Comparison of ENCODE assay signal across 8 cellular contexts in genomic region chrX:41010188-41010846, GRCh38.
DNase-seq lines count a peak whose midpoint lies in the region; ATAC-seq, FAIRE-seq and TF ChIP-seq lines count a peak whose summit lies in the region.

No MANE protein-coding gene starts in this region.

- no peaks in the 10 kb centered on the region for H3K27me3 ChIP-seq in H1 (replicated peaks in 1 of 4; ENCODE audit: control insufficient read depth in 3 of 4, extremely low read depth in 1 of 4, insufficient read depth in 3 of 4, low read length in 3 of 4)

- H3K23me2 ChIP-seq in H1 (ENCODE audit: low read depth, low read length): no peaks in the 10 kb centered on the region

- H2AK5ac ChIP-seq in H1 (ENCODE audit: low read depth, low read length): no peak overlapping the region

- H3K4me3 ChIP-seq in GM12875 (ENCODE audit: low read depth, low read length) (peak overlapping the region; percentile 19), H1 (ENCODE audit: extremely low read depth in 1 of 4, insufficient read depth in 2 of 4, low read depth in 3 of 4, low read length in 4 of 4) (no peak overlapping the region), mesodermal cell (ENCODE audit: extremely low read depth, insufficient read depth, low read length, poor library complexity, severe bottlenecking) (no peak overlapping the region)

- H3K9me3 ChIP-seq in H1 (ENCODE audit: insufficient read depth in 2 of 2, low read depth in 1 of 2, low read length in 1 of 2): no peaks in the 10 kb centered on the region
- no peaks in the 10 kb centered on the region for H3K9me3 ChIP-seq in mesodermal cell (ENCODE audit: control insufficient read depth, low read length)

- no peak overlapping the region for H3K9ac ChIP-seq in H1 (replicated peaks in 1 of 4; ENCODE audit: extremely low read depth in 1 of 4, low read depth in 3 of 4, low read length in 3 of 4)

- no peak overlapping the region for H2BK12ac ChIP-seq in H1 (ENCODE audit: low read depth, low read length)

- H3K18ac ChIP-seq in H1 (ENCODE audit: extremely low read depth, low read length): peak overlapping the region; percentile 60

- TF ChIP-seq EP300 in H1 (IDR thresholded peaks at IDR 0.05; ENCODE audit: borderline replicate concordance in 1 of 2, low read depth in 2 of 2, low read length in 2 of 2): no peak

- no peak overlapping the region for H3K14ac ChIP-seq in H1 (ENCODE audit: insufficient read length)

- no peak overlapping the region for H3K23ac ChIP-seq in H1 (ENCODE audit: insufficient read length)

- DNase-seq in NCI-H446 (lab: John Stamatoyannopoulos, UW): peak; percentile 54 to 60
- peak; percentile 5 to 12 for DNase-seq in activated CD8-positive, alpha-beta memory T cell treated with anti-CD3 and anti-CD28 coated beads for 1 hour (ENCODE audit: extremely low read depth in 1 of 2, low read depth in 1 of 2)
- peak in 1 of 2 experiments; percentile 52 for DNase-seq in H1 (ENCODE audit: low read depth in 1 of 2, low spot score in 2 of 2)
- peak; percentile 3 for DNase-seq in stimulated activated CD8-positive, alpha-beta memory T cell treated with anti-CD3 and anti-CD28 coated beads, Interleukin-12 subunit alpha, Interleukin-12 subunit beta, amount 100 ng/mL, for 4 hours (ENCODE audit: low read depth)

- H3K27ac ChIP-seq in H1 (ENCODE audit: low read depth, low read length) (0 out of 2 replicates have a peak overlapping the region, but pooled peaks have one; percentile 25), mesodermal cell (ENCODE audit: low read depth, low read length, severe bottlenecking) (peak overlapping the region; percentile 59)

- H2BK20ac ChIP-seq in H1 (ENCODE audit: low read length): 0 out of 2 replicates have a peak overlapping the region, but pooled peaks have one; percentile 75

- no peak overlapping the region for H4K8ac ChIP-seq in H1 (ENCODE audit: extremely low read depth, insufficient read depth, low read length)

- H4K91ac ChIP-seq in H1 (replicated peaks; ENCODE audit: insufficient read length, low read length): peak overlapping the region; percentile 91

- H3K56ac ChIP-seq in H1 (replicated peaks; ENCODE audit: insufficient read length, low read depth, low read length): no peak overlapping the region

- no peaks in the 10 kb centered on the region for H3K36me3 ChIP-seq in H1 (ENCODE audit: control insufficient read depth in 2 of 4, insufficient read depth in 4 of 4, low read length in 3 of 4)
- no peaks in the 10 kb centered on the region for H3K36me3 ChIP-seq in mesodermal cell (ENCODE audit: control insufficient read depth, insufficient read depth, low read length)

- no peak overlapping the region for H3K4ac ChIP-seq in H1 (replicated peaks; ENCODE audit: insufficient read length, low read depth, low read length)

- H2BK5ac ChIP-seq in H1 (ENCODE audit: low read depth, low read length): no peak overlapping the region; the same call in 1 of the 2 replicates

- TF ChIP-seq RAD21 in H1 (IDR thresholded peaks at IDR 0.05 in 1 of 2, conservative IDR thresholded peaks at IDR 0.05 in 1 of 2; ENCODE audit: low read depth in 2 of 2, low read length in 2 of 2): peak in 1 of 2 experiments; percentile 36; a peak in 1 of 4 replicates

- peak overlapping the region; percentile 23 for H4K5ac ChIP-seq in H1 (ENCODE audit: insufficient read length, low read depth, low read length)

- POLR2A ChIA-PET in H1 (lab: Charles Lee; ENCODE audit: partially characterized antibody): interaction anchor here (0.7 to 1.2 kb wide), 3 partner anchors 16 to 75 kb away, joined by 3 read pairs; partner anchors contain the start of gene USP9X

- H4K20me1 ChIP-seq in H1 (replicated peaks in 1 of 2; ENCODE audit: control insufficient read depth in 1 of 2, insufficient read depth in 2 of 2, low read length in 2 of 2): no peaks in the 10 kb centered on the region

- no peaks in the 10 kb centered on the region for H3K79me2 ChIP-seq in H1 (ENCODE audit: control insufficient read depth in 1 of 2, insufficient read depth in 2 of 2, low read length in 2 of 2)

- FAIRE-seq in H1 (lab: Jason Lieb, UNC): no peak

- peaks cover 0 to 6% (median 2%) of the 10 kb centered on the region in 4 experiments; a peak in 1 of 7 replicates for H3K4me1 ChIP-seq in H1 (replicated peaks in 1 of 4; ENCODE audit: control insufficient read depth in 3 of 4, insufficient read depth in 4 of 4, low read length in 3 of 4)
- peaks cover 7% of the 10 kb centered on the region for H3K4me1 ChIP-seq in mesodermal cell (ENCODE audit: control insufficient read depth, insufficient read depth, low read length, poor library complexity, severe bottlenecking)

- WGBS in H1 (ENCODE audit: extremely low coverage in 1 of 2, insufficient coverage in 1 of 2, insufficient read length in 1 of 2, insufficient replicate concordance in 2 of 2, low coverage in 1 of 2, low lambda C conversion rate in 2 of 2, missing lambda C conversion rate in 1 of 2), 2 experiments: 73% methylated on average over 15 of the region's 22 CpGs; no CpG with 5 or more reads in 1 of the 2 experiments
- 63 to 65% methylated on average over 8 to 13 of the region's 22 CpGs for WGBS in mesodermal cell (ENCODE audit: insufficient coverage in 2 of 2), 2 experiments

- no peak overlapping the region for H2BK120ac ChIP-seq in H1 (replicated peaks; ENCODE audit: low read depth, low read length)

- 0 out of 2 replicates have a peak, but pooled peaks have one; percentile 5 for TF ChIP-seq CTCF in GM12875 (IDR thresholded peaks at IDR 0.05; ENCODE audit: borderline replicate concordance, insufficient read depth, low read depth, low read length)
- TF ChIP-seq CTCF in H1 (IDR thresholded peaks at IDR 0.05; ENCODE audit: control extremely low read depth in 1 of 3, insufficient read depth in 1 of 3, low read depth in 1 of 3, low read length in 3 of 3): peak; percentile 13 to 19 (median 14); a peak in 3 of 4 replicates

- ATAC-seq in HG02852 (IDR thresholded peaks at IDR 0.05; ENCODE audit: unreplicated experiment) (no peak), HG03460 (IDR thresholded peaks at IDR 0.05; ENCODE audit: unreplicated experiment) (no peak)

- no peak overlapping the region for H3K4me2 ChIP-seq in H1 (ENCODE audit: insufficient read depth in 1 of 2, low read depth in 2 of 2, low read length in 2 of 2)

- H2AFZ ChIP-seq in H1 (ENCODE audit: low read length): peak overlapping the region; percentile 58; the same call in 1 of the 2 replicates

- no peak for TF ChIP-seq POLR2A in H1 (IDR thresholded peaks at IDR 0.05; ENCODE audit: control extremely low read depth in 1 of 2, low read depth in 2 of 2, low read length in 2 of 2)

- no peaks in the 10 kb centered on the region for H3K79me1 ChIP-seq in H1 (ENCODE audit: low read depth, low read length)

- CTCF ChIA-PET in H1 (lab: Charles Lee; ENCODE audit: partially characterized antibody): interaction anchor here (0.9 to 1.7 kb wide), 2 partner anchors 11 to 34 kb away, joined by 4 to 6 read pairs; no protein-coding TSS in a partner anchor

- no peak overlapping the region; the same call in 1 of the 2 replicates for H2BK15ac ChIP-seq in H1 (ENCODE audit: low read length)

TF ChIP-seq in H1, 55 proteins besides CTCF, POLR2A, EP300 and RAD21:
- TF ChIP-seq POU5F1 (IDR thresholded peaks at IDR 0.05; ENCODE audit: low read depth, low read length) (no peak), GABPA (IDR thresholded peaks at IDR 0.05; ENCODE audit: borderline replicate concordance, insufficient read depth, low read length) (no peak), TAF7 (optimal IDR thresholded peaks at IDR 0.05; ENCODE audit: borderline replicate concordance, low read depth, low read length) (no peak), BRCA1 (IDR thresholded peaks at IDR 0.05; ENCODE audit: low read depth, low read length) (no peak), TEAD4 (IDR thresholded peaks at IDR 0.05; ENCODE audit: low read depth, low read length) (no peak), BCL11A (IDR thresholded peaks at IDR 0.05; ENCODE audit: low read depth in 2 of 2, low read length in 2 of 2) (no peak), RNF2 (IDR thresholded peaks at IDR 0.05; ENCODE audit: borderline replicate concordance, low read depth, low read length, missing control alignments, poor library complexity, severe bottlenecking) (no peak), HDAC6 (IDR thresholded peaks at IDR 0.05; ENCODE audit: low read depth, low read length) (no peak), TCF12 (IDR thresholded peaks at IDR 0.05; ENCODE audit: low read depth, low read length) (no peak), PHF8 (conservative IDR thresholded peaks at IDR 0.05; ENCODE audit: low read depth, low read length) (no peak), CREB1 (IDR thresholded peaks at IDR 0.05) (no peak), RXRA (IDR thresholded peaks at IDR 0.05; ENCODE audit: insufficient read depth, low read depth, low read length) (no peak), CTBP2 (IDR thresholded peaks at IDR 0.05; ENCODE audit: borderline replicate concordance, insufficient read depth, insufficient read length, low read length) (no peak), EGR1 (IDR thresholded peaks at IDR 0.05; ENCODE audit: borderline replicate concordance, low read depth, low read length) (no peak)
- TF ChIP-seq, protein P1, sequence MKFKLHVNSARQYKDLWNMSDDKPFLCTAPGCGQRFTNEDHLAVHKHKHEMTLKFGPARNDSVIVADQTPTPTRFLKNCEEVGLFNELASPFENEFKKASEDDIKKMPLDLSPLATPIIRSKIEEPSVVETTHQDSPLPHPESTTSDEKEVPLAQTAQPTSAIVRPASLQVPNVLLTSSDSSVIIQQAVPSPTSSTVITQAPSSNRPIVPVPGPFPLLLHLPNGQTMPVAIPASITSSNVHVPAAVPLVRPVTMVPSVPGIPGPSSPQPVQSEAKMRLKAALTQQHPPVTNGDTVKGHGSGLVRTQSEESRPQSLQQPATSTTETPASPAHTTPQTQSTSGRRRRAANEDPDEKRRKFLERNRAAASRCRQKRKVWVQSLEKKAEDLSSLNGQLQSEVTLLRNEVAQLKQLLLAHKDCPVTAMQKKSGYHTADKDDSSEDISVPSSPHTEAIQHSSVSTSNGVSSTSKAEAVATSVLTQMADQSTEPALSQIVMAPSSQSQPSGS (IDR thresholded peaks at IDR 0.05; ENCODE audit: low read length): no peak
